Comparison of ENCODE assay signal across 8 cellular contexts in genomic region chr5:95619518-95620029, GRCh38. TPM values are rescaled to one million over a fixed set of nuclear protein-coding genes. Genes with fewer than 3 reads are reported as not detected.
DNase-seq lines count a peak whose midpoint lies in the region; ATAC-seq, FAIRE-seq and TF ChIP-seq lines count a peak whose summit lies in the region.

No MANE protein-coding gene starts in this region.

- POLR2A ChIA-PET in A549 (lab: Yijun Ruan, JAX) = no interaction called here

- peak overlapping the region; percentile 97 for H3K4me2 ChIP-seq in A549
- H3K4me2 ChIP-seq in GM23248 (ENCODE audit: unreplicated experiment) = peak overlapping the region; percentile 79

- no peaks in the 10 kb centered on the region for H3K79me2 ChIP-seq in GM23248 (ENCODE audit: insufficient read depth)

- H3K9me2 ChIP-seq in GM23248 (ENCODE audit: insufficient read depth) = no peaks in the 10 kb centered on the region

- H3K9me3 ChIP-seq in A549 = no peaks in the 10 kb centered on the region; the same call in 2 of the 3 replicates
- H3K9me3 ChIP-seq in GM23248 (ENCODE audit: low read depth) = no peaks in the 10 kb centered on the region
- no peaks in the 10 kb centered on the region for H3K9me3 ChIP-seq in muscle layer of duodenum (ENCODE audit: control insufficient read depth in 1 of 2, low read length in 2 of 2)

- no peaks in the 10 kb centered on the region for H4K20me1 ChIP-seq in GM23248 (ENCODE audit: insufficient read depth)

- no peak for FAIRE-seq in A549 (lab: Jason Lieb, UNC)

- TF ChIP-seq POLR2A in A549 (IDR thresholded peaks at IDR 0.05; ENCODE audit: low read length) = no peak

- peaks cover 13% of the 10 kb centered on the region for H3F3A ChIP-seq in GM23248 (ENCODE audit: insufficient read depth)

- in situ Hi-C loops in GM23248 (cut with MboI) = no loop called here

- no peak for TF ChIP-seq EP300 in A549 (IDR thresholded peaks at IDR 0.05)

- TF ChIP-seq CTCF in A549 (IDR thresholded peaks at IDR 0.05) (no peak), coronary artery (IDR thresholded peaks at IDR 0.05) (no peak)

- peak overlapping the region in 1 of 2 experiments; percentile 69; a peak in 1 of 6 replicates for H3K27ac ChIP-seq in A549
- H3K27ac ChIP-seq in GM23248 = no peak overlapping the region
- H3K27ac ChIP-seq in coronary artery = no peak overlapping the region
- no peak overlapping the region for H3K27ac ChIP-seq in muscle layer of duodenum (ENCODE audit: low read length)

- H3K36me3 ChIP-seq in GM23248 (ENCODE audit: low read depth) (no peaks in the 10 kb centered on the region), muscle layer of duodenum (ENCODE audit: control insufficient read depth in 1 of 2, insufficient read depth in 2 of 2, low read length in 2 of 2) (no peaks in the 10 kb centered on the region)

- ATAC-seq in A549 = no peak

- no peak for TF ChIP-seq RAD21 in A549 (conservative IDR thresholded peaks at IDR 0.05 in 1 of 2, IDR thresholded peaks at IDR 0.05 in 1 of 2)

- CTCF ChIA-PET in A549 (lab: Yijun Ruan, JAX) = no interaction called here

- H2AFZ ChIP-seq in GM23248 = peak overlapping the region; percentile 93

- H3K4me1 ChIP-seq in A549 = 0 out of 3 replicates have a peak, but pooled peaks cover 4% of the 10 kb centered on the region
- peaks cover 3% of the 10 kb centered on the region for H3K4me1 ChIP-seq in GM23248 (ENCODE audit: insufficient read depth)
- peaks cover 4 to 8% of the 10 kb centered on the region in 2 donors for H3K4me1 ChIP-seq in muscle layer of duodenum (ENCODE audit: control insufficient read depth in 1 of 2, insufficient read depth in 2 of 2, low read length in 2 of 2)

- 86% methylated on average over 19 of the region's 19 CpGs for WGBS in A549 (ENCODE audit: missing lambda C conversion rate)
- WGBS in GM23248 (ENCODE audit: low coverage in 1 of 2, low lambda C conversion rate in 2 of 2, missing lambda C conversion rate in 2 of 2), 2 experiments = 5 to 8% methylated on average over 19 of the region's 19 CpGs

- peak overlapping the region; percentile 48 for H3K9ac ChIP-seq in GM23248

- H3K27me3 ChIP-seq in GM23248 (replicated peaks; ENCODE audit: insufficient read depth) (no peaks in the 10 kb centered on the region), muscle layer of duodenum (ENCODE audit: low read depth, low read length) (peaks cover 4% of the 10 kb centered on the region)

- H3K4me3 ChIP-seq in A549 (peak overlapping the region; percentile 56), GM23248 (peak overlapping the region; percentile 73), coronary artery (peak overlapping the region; percentile 82), muscle layer of duodenum (ENCODE audit: low read depth in 1 of 2, low read length in 2 of 2) (peak overlapping the region; percentile 65 to 73)

- DNase-seq in A549 (ENCODE audit: low read depth in 1 of 2, low spot score in 1 of 2) = no peak
- no peak for DNase-seq in GM23248
- DNase-seq in coronary artery (ENCODE audit: low spot score) = no peak
- DNase-seq in activated effector memory CD4-positive, alpha-beta T cell treated with Interleukin-2 at 50 U/mL for 16 hours = no peak
- no peak for DNase-seq in NCI-H82 (lab: John Stamatoyannopoulos, UW)
- no peak for DNase-seq in NCI-H128 (lab: John Stamatoyannopoulos, UW; ENCODE audit: unreplicated experiment)
- no peak for DNase-seq in effector CD8-positive, alpha-beta T cell (lab: John Stamatoyannopoulos, UW)

TF ChIP-seq in A549, 52 proteins besides CTCF, POLR2A, EP300 and RAD21:
- no peak for TF ChIP-seq HOXB13 (CRISPR knock-in tag; IDR thresholded peaks at IDR 0.05; ENCODE audit: low read depth)
- no peak for TF ChIP-seq RCOR1 (IDR thresholded peaks at IDR 0.05; ENCODE audit: low read depth, low read length)
- no peak for TF ChIP-seq NPAS2 (CRISPR knock-in tag; IDR thresholded peaks at IDR 0.05; ENCODE audit: borderline replicate concordance)
- TF ChIP-seq EHF (CRISPR knock-in tag; IDR thresholded peaks at IDR 0.05) = no peak
- no peak for TF ChIP-seq CBX8 (IDR thresholded peaks at IDR 0.05)
- no peak for TF ChIP-seq ZNF302 (CRISPR knock-in tag; IDR thresholded peaks at IDR 0.05)
- no peak for TF ChIP-seq SREBF2 (IDR thresholded peaks at IDR 0.05)
- TF ChIP-seq, protein P1, sequence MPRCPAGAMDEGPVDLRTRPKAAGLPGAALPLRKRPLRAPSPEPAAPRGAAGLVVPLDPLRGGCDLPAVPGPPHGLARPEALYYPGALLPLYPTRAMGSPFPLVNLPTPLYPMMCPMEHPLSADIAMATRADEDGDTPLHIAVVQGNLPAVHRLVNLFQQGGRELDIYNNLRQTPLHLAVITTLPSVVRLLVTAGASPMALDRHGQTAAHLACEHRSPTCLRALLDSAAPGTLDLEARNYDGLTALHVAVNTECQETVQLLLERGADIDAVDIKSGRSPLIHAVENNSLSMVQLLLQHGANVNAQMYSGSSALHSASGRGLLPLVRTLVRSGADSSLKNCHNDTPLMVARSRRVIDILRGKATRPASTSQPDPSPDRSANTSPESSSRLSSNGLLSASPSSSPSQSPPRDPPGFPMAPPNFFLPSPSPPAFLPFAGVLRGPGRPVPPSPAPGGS (IDR thresholded peaks at IDR 0.05) = no peak
- no peak for TF ChIP-seq HDAC2 (IDR thresholded peaks at IDR 0.05)
- TF ChIP-seq POLR2AphosphoS2 (conservative IDR thresholded peaks at IDR 0.05; ENCODE audit: low read length) = no peak
- TF ChIP-seq CEBPB (IDR thresholded peaks at IDR 0.05) = no peak
- TF ChIP-seq HOXA7 (CRISPR knock-in tag; IDR thresholded peaks at IDR 0.05) = no peak
- no peak for TF ChIP-seq CBX2 (IDR thresholded peaks at IDR 0.05; ENCODE audit: borderline replicate concordance, low read depth)
- no peak for TF ChIP-seq NR3C1 (IDR thresholded peaks at IDR 0.05)
- TF ChIP-seq, protein P2, sequence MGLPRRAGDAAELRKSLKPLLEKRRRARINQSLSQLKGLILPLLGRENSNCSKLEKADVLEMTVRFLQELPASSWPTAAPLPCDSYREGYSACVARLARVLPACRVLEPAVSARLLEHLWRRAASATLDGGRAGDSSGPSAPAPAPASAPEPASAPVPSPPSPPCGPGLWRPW (IDR thresholded peaks at IDR 0.05) = no peak
- no peak for TF ChIP-seq RARB (CRISPR knock-in tag; IDR thresholded peaks at IDR 0.05)
- TF ChIP-seq FOSL2 (IDR thresholded peaks at IDR 0.05) = no peak
- TF ChIP-seq FOSL2 (CRISPR knock-in tag; IDR thresholded peaks at IDR 0.05) = no peak

RNA-seq across cellular contexts. Expression of gene GPR150, which starts 0.3 kb away (rescaled TPM):
- polyA plus RNA-seq in A549 (2011; rRNA removed) = 0.13 and 0.15 TPM in 2 replicates
- polyA plus RNA-seq in A549 (2012; cell fraction: cytosol; rRNA removed) = 0.12 and 0.14 TPM in 2 replicates
- 0.26 and 0.29 TPM in 2 replicates for polyA plus RNA-seq in A549 (2012; cell fraction: nucleus; rRNA removed)
- 0.05 to 0.13 TPM in 2 of 3 replicates, not detected in the other for polyA plus RNA-seq in A549 (2017; fragmentation: RNase III; extraction: RNeasy Plus Mini Kit Qiagen cat#74134 plus additional on column Dnase treatment)
- polyA minus RNA-seq in A549 (2011; rRNA and poly(A)+ RNA removed) = 0.08 TPM in 1 of 2 replicates, not detected in the other
- total RNA-seq in GM23248 (2014; rRNA removed; shearing (Covaris generic)) = 1.1 TPM in 1 of 2 replicates, not detected in the other
- polyA plus RNA-seq in GM23248 (2016; fragmentation: Nextera tagmentation; extraction: Ambion mirVana) = 0.25 and 0.35 TPM in 2 replicates

RNA-seq across cellular contexts. Expression of gene RFESD, which starts 27.0 kb away (rescaled TPM):
- polyA plus RNA-seq in A549 (2011; rRNA removed) (4.8 and 5.4 TPM in 2 replicates), A549 (2017; fragmentation: RNase III; extraction: RNeasy Plus Mini Kit Qiagen cat#74134 plus additional on column Dnase treatment) (1.6 to 2.1 TPM (median 2.0 TPM) in 3 replicates), GM23248 (2016; fragmentation: Nextera tagmentation; extraction: Ambion mirVana) (4.6 and 6.6 TPM in 2 replicates)
- polyA plus RNA-seq in A549 (2012; cell fraction: cytosol; rRNA removed) = 0.96 and 1.0 TPM in 2 replicates
- 0.34 and 0.35 TPM in 2 replicates for polyA plus RNA-seq in A549 (2012; cell fraction: nucleus; rRNA removed)
- polyA minus RNA-seq in A549 (2011; rRNA and poly(A)+ RNA removed) = 0.97 and 1.8 TPM in 2 replicates
- total RNA-seq in GM23248 (2014; rRNA removed; shearing (Covaris generic)) = 0.38 and 1.2 TPM in 2 replicates
